In the genomic region with DNA sequence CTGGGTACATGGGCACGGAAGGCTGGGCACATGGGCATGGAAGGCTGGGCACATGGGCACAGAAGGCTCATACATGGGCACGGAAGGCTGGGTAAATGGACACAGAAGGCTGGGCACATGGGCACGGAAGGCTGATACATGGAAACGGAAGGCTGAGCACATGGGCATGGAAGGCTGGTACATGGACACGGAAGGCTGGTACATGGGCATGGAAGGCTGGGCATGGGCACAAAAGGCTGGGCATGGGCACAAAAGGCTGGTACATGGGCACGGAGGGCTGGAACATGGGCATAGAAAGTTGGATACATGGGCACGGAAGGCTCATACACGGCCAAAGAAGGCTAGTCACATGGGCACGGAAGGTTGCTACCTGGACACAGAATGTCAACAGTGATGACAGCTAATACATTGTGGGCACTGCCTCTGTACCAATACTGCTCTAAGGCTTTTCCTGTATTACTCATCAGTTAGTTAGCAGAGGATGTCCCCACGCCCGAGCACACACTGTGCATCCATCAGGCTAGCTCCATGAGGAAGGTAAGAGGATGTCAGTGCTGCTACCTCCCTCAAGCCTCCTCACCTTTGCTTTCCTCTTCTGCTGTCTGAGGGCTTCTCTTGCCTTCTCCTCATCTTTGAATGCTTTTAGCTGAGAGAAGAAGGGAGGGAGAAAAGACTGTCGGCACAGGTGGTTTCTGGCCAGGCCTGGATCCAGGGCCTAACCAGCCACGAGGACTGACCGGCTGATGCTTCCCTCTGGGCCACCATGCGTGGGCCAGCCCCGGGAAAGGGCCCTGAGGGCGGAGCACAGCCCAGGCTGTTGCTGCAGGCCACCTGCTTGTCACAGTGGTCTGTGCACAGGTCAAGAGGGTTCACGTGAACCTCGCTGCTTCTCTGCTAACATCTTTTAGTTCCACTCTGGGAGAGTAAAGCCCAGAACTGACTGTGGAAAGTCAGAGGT, we compare ENCODE assay signal across 1 cellular context.
TF ChIP-seq lines count a peak whose summit lies in the region.

No MANE protein-coding gene starts in this region.

TF ChIP-seq in A549, 52 proteins besides CTCF, POLR2A, EP300 and RAD21 (continued from another document):
- TF ChIP-seq, protein P1, sequence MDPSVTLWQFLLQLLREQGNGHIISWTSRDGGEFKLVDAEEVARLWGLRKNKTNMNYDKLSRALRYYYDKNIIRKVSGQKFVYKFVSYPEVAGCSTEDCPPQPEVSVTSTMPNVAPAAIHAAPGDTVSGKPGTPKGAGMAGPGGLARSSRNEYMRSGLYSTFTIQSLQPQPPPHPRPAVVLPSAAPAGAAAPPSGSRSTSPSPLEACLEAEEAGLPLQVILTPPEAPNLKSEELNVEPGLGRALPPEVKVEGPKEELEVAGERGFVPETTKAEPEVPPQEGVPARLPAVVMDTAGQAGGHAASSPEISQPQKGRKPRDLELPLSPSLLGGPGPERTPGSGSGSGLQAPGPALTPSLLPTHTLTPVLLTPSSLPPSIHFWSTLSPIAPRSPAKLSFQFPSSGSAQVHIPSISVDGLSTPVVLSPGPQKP (IDR thresholded peaks at IDR 0.05; ENCODE audit: low read depth, low read length), result no peak
- TF ChIP-seq RARB (CRISPR knock-in tag; IDR thresholded peaks at IDR 0.05) (no peak), CEBPB (IDR thresholded peaks at IDR 0.05) (no peak), SMC3 (IDR thresholded peaks at IDR 0.05) (no peak), BHLHE40 (IDR thresholded peaks at IDR 0.05; ENCODE audit: low read depth, low read length) (no peak), ESRRA (IDR thresholded peaks at IDR 0.05; ENCODE audit: borderline replicate concordance, low read length) (no peak), ZFP36 (IDR thresholded peaks at IDR 0.05; ENCODE audit: borderline replicate concordance, partially characterized antibody) (no peak), ZSCAN20 (CRISPR knock-in tag; IDR thresholded peaks at IDR 0.05) (no peak), PHF8 (IDR thresholded peaks at IDR 0.05; ENCODE audit: borderline replicate concordance, low read depth) (no peak), HDAC2 (IDR thresholded peaks at IDR 0.05) (no peak), RCOR1 (IDR thresholded peaks at IDR 0.05; ENCODE audit: low read depth, low read length) (no peak), MAFK (IDR thresholded peaks at IDR 0.05; ENCODE audit: partially characterized antibody) (no peak), BCL3 (IDR thresholded peaks at IDR 0.05) (no peak), CHD2 (IDR thresholded peaks at IDR 0.05; ENCODE audit: low read length, partially characterized antibody) (no peak)
- TF ChIP-seq, protein P2, sequence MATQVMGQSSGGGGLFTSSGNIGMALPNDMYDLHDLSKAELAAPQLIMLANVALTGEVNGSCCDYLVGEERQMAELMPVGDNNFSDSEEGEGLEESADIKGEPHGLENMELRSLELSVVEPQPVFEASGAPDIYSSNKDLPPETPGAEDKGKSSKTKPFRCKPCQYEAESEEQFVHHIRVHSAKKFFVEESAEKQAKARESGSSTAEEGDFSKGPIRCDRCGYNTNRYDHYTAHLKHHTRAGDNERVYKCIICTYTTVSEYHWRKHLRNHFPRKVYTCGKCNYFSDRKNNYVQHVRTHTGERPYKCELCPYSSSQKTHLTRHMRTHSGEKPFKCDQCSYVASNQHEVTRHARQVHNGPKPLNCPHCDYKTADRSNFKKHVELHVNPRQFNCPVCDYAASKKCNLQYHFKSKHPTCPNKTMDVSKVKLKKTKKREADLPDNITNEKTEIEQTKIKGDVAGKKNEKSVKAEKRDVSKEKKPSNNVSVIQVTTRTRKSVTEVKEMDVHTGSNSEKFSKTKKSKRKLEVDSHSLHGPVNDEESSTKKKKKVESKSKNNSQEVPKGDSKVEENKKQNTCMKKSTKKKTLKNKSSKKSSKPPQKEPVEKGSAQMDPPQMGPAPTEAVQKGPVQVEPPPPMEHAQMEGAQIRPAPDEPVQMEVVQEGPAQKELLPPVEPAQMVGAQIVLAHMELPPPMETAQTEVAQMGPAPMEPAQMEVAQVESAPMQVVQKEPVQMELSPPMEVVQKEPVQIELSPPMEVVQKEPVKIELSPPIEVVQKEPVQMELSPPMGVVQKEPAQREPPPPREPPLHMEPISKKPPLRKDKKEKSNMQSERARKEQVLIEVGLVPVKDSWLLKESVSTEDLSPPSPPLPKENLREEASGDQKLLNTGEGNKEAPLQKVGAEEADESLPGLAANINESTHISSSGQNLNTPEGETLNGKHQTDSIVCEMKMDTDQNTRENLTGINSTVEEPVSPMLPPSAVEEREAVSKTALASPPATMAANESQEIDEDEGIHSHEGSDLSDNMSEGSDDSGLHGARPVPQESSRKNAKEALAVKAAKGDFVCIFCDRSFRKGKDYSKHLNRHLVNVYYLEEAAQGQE (IDR thresholded peaks at IDR 0.05), result no peak
TF ChIP-seq in A549: peak in this region for 0.
